30 cellular contexts compared by ENCODE assay signal in the genomic region with DNA sequence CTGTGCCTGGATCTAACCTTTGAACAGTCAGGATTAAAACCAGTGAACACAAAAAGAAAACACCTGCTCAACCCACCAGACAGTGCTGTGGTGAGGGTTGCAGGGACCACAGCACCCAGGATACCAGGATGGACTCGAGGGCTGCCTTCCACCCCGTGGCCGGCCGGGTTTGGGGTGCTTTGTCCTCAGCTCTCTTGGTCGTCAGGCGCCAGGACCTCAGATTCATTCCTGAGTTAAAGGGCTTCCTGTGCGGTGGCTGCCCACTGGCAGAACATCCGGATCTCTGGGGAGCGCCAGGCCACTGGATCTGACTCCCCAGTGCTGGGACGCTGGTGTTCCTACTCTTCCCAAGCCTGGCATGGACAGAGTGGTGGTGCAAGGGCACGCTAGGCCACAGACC.
"Had no signal": no experiment of that assay in that cellular context is flagged by ENCODE, and none has a peak within 500 bp of the region (broad histone marks: within the 10 kb centered on the region; RNA-seq: fewer than 3 reads in every experiment).

No MANE protein-coding gene starts in this region.

- DNase-seq: activated B cell treated with CpG ODN at 0.5 μM for 24 hours; activated CD4-positive, alpha-beta memory T cell treated with anti-CD3 and anti-CD28 coated beads for 36 hours; activated CD4-positive, alpha-beta T cell treated with anti-CD3 and anti-CD28 coated beads for 4 hours; activated CD4-positive, alpha-beta T cell treated with anti-CD3 and anti-CD28 coated beads, Interleukin-2, amount 10 ng/mL, durations not matched to agents 24 days and 14 days; activated CD4-positive, alpha-beta T cell treated with anti-CD3 and anti-CD28 coated beads, Interleukin-2, amount 50 U/mL, for 1 hour; activated CD4-positive, alpha-beta T cell treated with anti-CD3 and anti-CD28 coated beads, Interleukin-2, amount 50 U/mL, for 4 hours; activated CD4-positive, CD25-positive, alpha-beta regulatory T cell treated with anti-CD3 and anti-CD28 coated beads, Interleukin-2, amount 50 U/mL, for 72 hours; activated CD8-positive, alpha-beta memory T cell treated with anti-CD3 and anti-CD28 coated beads, Interleukin-2, amount 50 U/mL, for 4 hours; activated CD8-positive, alpha-beta T cell treated with anti-CD3 and anti-CD28 coated beads for 36 hours; activated effector memory CD4-positive, alpha-beta T cell treated with anti-CD3 and anti-CD28 coated beads, Interleukin-2, amount 50 U/mL, for 16 hours; activated naive CD4-positive, alpha-beta T cell treated with anti-CD3 and anti-CD28 coated beads, Interleukin-2, amount 10 ng/mL, durations not matched to agents 7 days and 5 days; activated naive CD4-positive, alpha-beta T cell treated with Interleukin-2 at 50 U/mL for 16 hours; activated naive CD8-positive, alpha-beta T cell treated with anti-CD3 and anti-CD28 coated beads, Interleukin-2, amount 10 ng/mL, durations not matched to agents 7 days and 5 days; activated naive CD8-positive, alpha-beta T cell treated with anti-CD3 and anti-CD28 coated beads, Interleukin-2, amount 50 U/mL, for 24 hours; activated T-cell treated with anti-CD3 and anti-CD28 coated beads for 4 hours; activated T-cell treated with anti-CD3 and anti-CD28 coated beads, Interleukin-2, amount 50 U/mL, for 1 hour; activated T-cell treated with anti-CD3 and anti-CD28 coated beads, Interleukin-2, amount 50 U/mL, for 4 hours; activated T-cell treated with anti-CD3 and anti-CD28 coated beads, Interleukin-2, amount 50 U/mL, for 72 hours; amygdala; anterior cingulate cortex; caudate nucleus; cerebellar nuclear complex; T-helper 1 cell; T-helper 2 cell; T-helper 9 cell had no signal

- H3K36me3 ChIP-seq: ascending aorta, cardiac muscle cell had no signal

- H3K27ac ChIP-seq: ascending aorta, cardiac muscle cell, VCaP had no signal

- H3K27me3 ChIP-seq: ascending aorta, cardiac muscle cell had no signal

- FAIRE-seq: bronchial epithelial cell, TTC549 had no signal

- H3K4me3 ChIP-seq: ascending aorta, cardiac muscle cell had no signal

- H3K9me3 ChIP-seq: ascending aorta had no signal

- H3K4me1 ChIP-seq: ascending aorta had no signal
